ENCODE assay signal across 8 cellular contexts in the genomic region with DNA sequence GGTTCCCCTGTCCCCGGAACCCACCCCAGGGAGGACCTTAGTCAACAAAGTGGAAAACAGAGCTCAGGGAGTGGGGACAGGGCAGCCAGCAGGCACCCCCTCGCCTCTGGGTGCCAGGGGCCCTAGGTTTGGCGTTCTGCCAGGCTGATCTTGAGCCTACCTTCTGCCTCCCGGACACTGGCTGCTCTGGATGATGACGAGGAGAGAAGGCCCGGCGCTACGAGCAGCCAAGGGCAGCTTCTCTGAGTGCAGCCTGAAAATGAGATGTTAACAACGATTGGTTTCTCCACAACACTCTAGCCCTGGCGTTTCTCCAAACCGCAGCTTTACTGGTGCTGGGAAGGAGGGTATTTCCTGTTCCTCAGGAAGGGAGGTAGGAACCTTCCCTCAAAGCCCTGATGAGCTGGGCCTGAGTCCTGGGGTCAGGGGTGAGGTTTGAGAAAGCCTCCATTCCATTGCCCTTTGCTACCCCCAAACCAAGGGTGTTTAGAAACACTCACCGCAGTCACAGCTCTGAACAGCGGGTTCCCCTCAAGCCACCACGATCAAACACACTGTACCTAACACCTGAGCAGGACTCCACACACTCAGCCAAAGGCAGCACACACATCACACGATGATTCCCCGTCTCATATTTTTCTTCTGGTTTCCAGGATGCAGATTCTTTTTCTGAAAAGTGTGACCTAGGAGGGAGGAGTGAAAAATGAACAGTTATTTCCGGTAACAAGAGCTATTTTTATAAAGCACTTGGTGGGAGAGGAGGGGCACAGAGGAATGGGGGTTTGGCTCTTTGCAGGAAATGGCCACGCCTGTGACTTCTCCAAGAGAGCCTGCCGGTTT. TPM values are rescaled to one million over a fixed set of nuclear protein-coding genes. Genes with fewer than 3 reads are reported as not detected.
DNase-seq lines count a peak whose midpoint lies in the region; ATAC-seq, FAIRE-seq and TF ChIP-seq lines count a peak whose summit lies in the region.

A gene (minus strand): TSS at position 709 of the 840 bp plus-strand sequence. CDS start 1,054 bp downstream, outside the sequence.

- no peak for FAIRE-seq in urothelium cell line (lab: Jason Lieb, UNC)

- H3K4me3 ChIP-seq in fibroblast of mammary gland (ENCODE audit: control insufficient read depth, low read depth, low read length), result peak within 1 kb of the TSS; percentile 53

- DNase-seq in GM04503 (ENCODE audit: low read depth), result peak; percentile 92
- DNase-seq in OCI-M2 (lab: John Stamatoyannopoulos, UW; ENCODE audit: unreplicated experiment), result peak; percentile 38
- peak; percentile 47 for DNase-seq in activated T-helper 1 cell treated with Interleukin-2 at 50 U/mL for 16 hours (ENCODE audit: low read depth)
- peak; percentile 96 for DNase-seq in fibroblast of mammary gland (ENCODE audit: low read depth)
- DNase-seq in omental fat pad (ENCODE audit: low spot score), result peak; percentile 79
- peak; percentile 87 for DNase-seq in urothelium cell line (ENCODE audit: low spot score)
- DNase-seq in occipital lobe (lab: John Stamatoyannopoulos, UW), result no peak

- ATAC-seq in HG03342 (IDR thresholded peaks at IDR 0.05; ENCODE audit: unreplicated experiment), result peak; percentile 44
- peak; percentile 72 for ATAC-seq in omental fat pad (ENCODE audit: low FRiP score)

- TF ChIP-seq CTCF in fibroblast of mammary gland (conservative IDR thresholded peaks at IDR 0.05; ENCODE audit: control insufficient read depth, insufficient read depth, low read depth, low read length) (no peak), omental fat pad (IDR thresholded peaks at IDR 0.05) (no peak)

RNA-seq across cellular contexts. Expression of the gene that starts here (rescaled TPM):
- total RNA-seq in omental fat pad, result 10 to 100 TPM; 32.8 to 93.3 (median 48.7) TPM
- total RNA-seq in occipital lobe, result 3.6 TPM
